In genomic region chr18:22670914-22671313, GRCh38 we compare ENCODE assay signal across 20 cellular contexts.
DNase-seq lines count a peak whose midpoint lies in the region; ATAC-seq, FAIRE-seq and TF ChIP-seq lines count a peak whose summit lies in the region.
"Had no signal": no experiment of that assay in that cellular context is flagged by ENCODE, and none has a peak within 500 bp of the region (broad histone marks: within the 10 kb centered on the region; RNA-seq: fewer than 3 reads in every experiment).

No MANE protein-coding gene starts in this region.

- H3K27ac ChIP-seq in GM12878 (ENCODE audit: control insufficient read depth, insufficient read depth): 0 out of 2 replicates have a peak overlapping the region, but pooled peaks have one; percentile 37
- H3K27ac ChIP-seq: ascending aorta, PC-9 had no signal

- H3K36me3 ChIP-seq in GM12878 (ENCODE audit: control insufficient read depth in 2 of 2, insufficient read depth in 2 of 2, low read length in 1 of 2): no peaks in the 10 kb centered on the region
- H3K36me3 ChIP-seq: ascending aorta had no signal

- H3K27ac Mint-ChIP-seq in osteocyte (ENCODE audit: unreplicated experiment) (peak overlapping the region; percentile 32), T-cell (no peak overlapping the region)
- H3K27ac Mint-ChIP-seq: activated CD8-positive, alpha-beta memory T cell treated with anti-CD3 and anti-CD28 coated beads, Interleukin-2, amount 10 ng/mL, durations not matched to agents 7 days and 5 days had no signal

- no peaks in the 10 kb centered on the region; the same call in 2 of the 3 replicates for H3K9me3 ChIP-seq in GM12878 (replicated peaks; ENCODE audit: control insufficient read depth, insufficient read depth, low read length)

- H3K79me2 ChIP-seq in GM12878 (ENCODE audit: control insufficient read depth, insufficient read depth, low read length): no peaks in the 10 kb centered on the region

- SMC1A ChIA-PET in GM12878 (lab: Charles Lee; ENCODE audit: uncharacterized antibody, unreplicated experiment): interaction anchor here (0.9 to 1.8 kb wide), 3 partner anchors 34 to 129 kb away, joined by 3 to 4 read pairs (median 4); no protein-coding TSS in a partner anchor

- in situ Hi-C loops in GM12878 (cut with MboI): no loop called here

- peaks cover 60% of the 10 kb centered on the region for H3K4me1 Mint-ChIP-seq in osteocyte (ENCODE audit: unreplicated experiment)
- no peaks in the 10 kb centered on the region for H3K4me1 Mint-ChIP-seq in T-cell
- H3K4me1 Mint-ChIP-seq: activated CD8-positive, alpha-beta memory T cell treated with anti-CD3 and anti-CD28 coated beads, Interleukin-2, amount 10 ng/mL, durations not matched to agents 7 days and 5 days had no signal

- no peak overlapping the region for H3K4me3 ChIP-seq in GM12878
- H3K4me3 ChIP-seq: ascending aorta, PC-9 had no signal

- H3K27me3 Mint-ChIP-seq in osteocyte (ENCODE audit: unreplicated experiment) (no peaks in the 10 kb centered on the region), T-cell (peaks cover 8 to 26% of the 10 kb centered on the region in 2 donors)

- H3K27me3 ChIP-seq in GM12878 (replicated peaks in 1 of 2; ENCODE audit: control insufficient read depth in 2 of 2, insufficient read depth in 2 of 2, low read length in 1 of 2): no peaks in the 10 kb centered on the region
- H3K27me3 ChIP-seq: ascending aorta had no signal

- TF ChIP-seq EP300 in GM12878 (IDR thresholded peaks at IDR 0.05; ENCODE audit: borderline replicate concordance in 1 of 2, control insufficient read depth in 1 of 2, low read depth in 2 of 2, low read length in 2 of 2): no peak

- H3K9ac ChIP-seq in GM12878 (ENCODE audit: control insufficient read depth, insufficient read depth, low read length): no peak overlapping the region

- peak overlapping the region; percentile 31; the same call in 1 of the 2 replicates for H2AFZ ChIP-seq in GM12878 (ENCODE audit: control insufficient read depth, low read depth, low read length)
- H2AFZ ChIP-seq: PC-9 had no signal

- TF ChIP-seq CTCF in GM12878 (IDR thresholded peaks at IDR 0.05 in 2 of 3, conservative IDR thresholded peaks at IDR 0.05 in 1 of 3; ENCODE audit: control insufficient read depth in 2 of 3, extremely low read depth in 1 of 3, insufficient read depth in 1 of 3, low read depth in 3 of 3, low read length in 3 of 3) (peak in 1 of 3 experiments; percentile 26; a peak in 2 of 6 replicates), osteocyte (IDR thresholded peaks at IDR 0.05) (no peak)

- WGBS in GM12878 (ENCODE audit: insufficient coverage, insufficient replicate concordance, low lambda C conversion rate, missing lambda C conversion rate): 0% methylated on average over 1 of the region's 1 CpG

- peak; percentile 19 for DNase-seq in GM12878 (ENCODE audit: low read depth, low spot score)
- DNase-seq in osteocyte (ENCODE audit: extremely low spot score, unreplicated experiment): no peak
- no peak for DNase-seq in inferior parietal cortex (ENCODE audit: extremely low spot score)
- no peak for DNase-seq in T-cell
- DNase-seq in germinal center (ENCODE audit: low spot score): no peak
- no peak for DNase-seq in amniotic stem cell (lab: John Stamatoyannopoulos, UW)
- DNase-seq: activated CD4-positive, CD25-positive, alpha-beta regulatory T cell treated with anti-CD3 and anti-CD28 coated beads, Interleukin-2, amount 50 U/mL, for 72 hours; activated CD8-positive, alpha-beta memory T cell treated with anti-CD3 and anti-CD28 coated beads, Interleukin-2, amount 10 ng/mL, durations not matched to agents 7 days and 5 days; activated gamma-delta T cell; COR-L47; NCI-H1092 treated with DMSO at 0.1 percent for 48 hours; NCI-H2171; NCI-H748 treated with DMSO at 0.1 percent for 48 hours; PC-9; substantia nigra; T1000 had no signal

- ATAC-seq in GM18870 (IDR thresholded peaks at IDR 0.05; ENCODE audit: unreplicated experiment) (peak; percentile 53), HG02623 (IDR thresholded peaks at IDR 0.05; ENCODE audit: unreplicated experiment) (peak; percentile 51), GM12878 (peak; percentile 65), T-cell (replicated peaks in 1 of 4) (no peak)
- ATAC-seq: activated CD8-positive, alpha-beta memory T cell treated with anti-CD3 and anti-CD28 coated beads, Interleukin-2, amount 10 ng/mL, durations not matched to agents 7 days and 5 days had no signal

- H3K4me1 ChIP-seq in GM12878 (ENCODE audit: control insufficient read depth, insufficient read depth, low read length): peaks cover 4% of the 10 kb centered on the region; the same call in 1 of the 2 replicates
- H3K4me1 ChIP-seq: ascending aorta had no signal

- H3K9me3 Mint-ChIP-seq in osteocyte (ENCODE audit: unreplicated experiment) (peaks cover 6% of the 10 kb centered on the region), T-cell (peaks cover 0 to 7% (median 1%) of the 10 kb centered on the region in 3 donors)

- no peak for TF ChIP-seq POLR2A in GM12878 (IDR thresholded peaks at IDR 0.05; ENCODE audit: low read depth, low read length)

- H3K36me3 Mint-ChIP-seq in osteocyte (ENCODE audit: unreplicated experiment) (peaks cover 5% of the 10 kb centered on the region), T-cell (no peaks in the 10 kb centered on the region)
- H3K36me3 Mint-ChIP-seq: activated CD8-positive, alpha-beta memory T cell treated with anti-CD3 and anti-CD28 coated beads, Interleukin-2, amount 10 ng/mL, durations not matched to agents 7 days and 5 days had no signal

- H3K4me3 Mint-ChIP-seq in osteocyte (ENCODE audit: unreplicated experiment): no peak overlapping the region
- no peak overlapping the region for H3K4me3 Mint-ChIP-seq in T-cell
- H3K4me3 Mint-ChIP-seq: activated CD8-positive, alpha-beta memory T cell treated with anti-CD3 and anti-CD28 coated beads, Interleukin-2, amount 10 ng/mL, durations not matched to agents 7 days and 5 days had no signal

- peak overlapping the region; percentile 38; the same call in 1 of the 2 replicates for H3K4me2 ChIP-seq in GM12878 (ENCODE audit: control insufficient read depth, insufficient read depth)
- H3K4me2 ChIP-seq: PC-9 had no signal

- intact Hi-C loops in GM12878 (cut with micrococcal nuclease; ENCODE audit: unreplicated experiment): no loop called here

- CTCF ChIA-PET in GM12878 (lab: Yijun Ruan, JAX): interaction anchor here (1.8 kb wide), 1 partner anchor 34 kb away, joined by 15 read pairs; no protein-coding TSS in a partner anchor
- CTCF ChIA-PET in T-cell (lab: Charles Lee): no interaction called here

- peak; percentile 33; the same call in 1 of the 2 replicates for TF ChIP-seq RAD21 in GM12878 (IDR thresholded peaks at IDR 0.05; ENCODE audit: insufficient read depth, low read depth, low read length)

- no peaks in the 10 kb centered on the region for H4K20me1 ChIP-seq in GM12878 (ENCODE audit: control insufficient read depth, insufficient read depth)

- peak; percentile 47 for FAIRE-seq in GM12878 (lab: Jason Lieb, UNC)
- FAIRE-seq: colon had no signal

- RAD21 ChIA-PET in GM12878 (lab: Charles Lee; ENCODE audit: unreplicated experiment): no interaction called here

- no TSS peak for BruUV-seq in GM12878 (replicated peaks; lab: Mats Ljungman, UMichigan)

- POLR2A ChIA-PET in GM12878 (lab: Charles Lee) (interaction anchor here (1.6 kb wide), 1 partner anchor 112 kb away, joined by 6 read pairs; no protein-coding TSS in a partner anchor), T-cell (lab: Charles Lee) (no interaction called here)

TF ChIP-seq in GM12878, 131 proteins besides CTCF, POLR2A, EP300 and RAD21 (continues in another document):
- no peak for TF ChIP-seq NRF1 (conservative IDR thresholded peaks at IDR 0.05; ENCODE audit: low read depth, low read length)
- no peak for TF ChIP-seq ATF7 (IDR thresholded peaks at IDR 0.05; ENCODE audit: low read depth)
- TF ChIP-seq ELK1 (IDR thresholded peaks at IDR 0.05; ENCODE audit: low read depth, low read length): no peak
- TF ChIP-seq NR2C2 (IDR thresholded peaks at IDR 0.05; ENCODE audit: borderline replicate concordance, control insufficient read depth, insufficient read length, low read depth): no peak
- peak; percentile 55; the same call in 1 of the 2 replicates for TF ChIP-seq MTA2 (IDR thresholded peaks at IDR 0.05; ENCODE audit: low read depth)
- TF ChIP-seq MEF2A (IDR thresholded peaks at IDR 0.05; ENCODE audit: insufficient read depth, low read depth, low read length): no peak
- no peak for TF ChIP-seq JUNB (IDR thresholded peaks at IDR 0.05)
- 0 out of 2 replicates have a peak, but pooled peaks have one; percentile 27 for TF ChIP-seq DPF2 (IDR thresholded peaks at IDR 0.05)
- TF ChIP-seq PAX5 (IDR thresholded peaks at IDR 0.05; ENCODE audit: borderline replicate concordance, low read depth, low read length): no peak
- 0 out of 2 replicates have a peak, but pooled peaks have one; percentile 18 for TF ChIP-seq BCL11A (IDR thresholded peaks at IDR 0.05; ENCODE audit: low read depth, low read length)

Comparison
In these comparisons a context has a peak if more than half of its experiments do, and no peak if none do; other contexts are left out.
1. ATAC-seq: peak in GM18870 (single experiment), HG02623 (single experiment) and GM12878 (single experiment); none in T-cell (0 of 4).